17 cellular contexts compared by ENCODE assay signal in the genomic region with DNA sequence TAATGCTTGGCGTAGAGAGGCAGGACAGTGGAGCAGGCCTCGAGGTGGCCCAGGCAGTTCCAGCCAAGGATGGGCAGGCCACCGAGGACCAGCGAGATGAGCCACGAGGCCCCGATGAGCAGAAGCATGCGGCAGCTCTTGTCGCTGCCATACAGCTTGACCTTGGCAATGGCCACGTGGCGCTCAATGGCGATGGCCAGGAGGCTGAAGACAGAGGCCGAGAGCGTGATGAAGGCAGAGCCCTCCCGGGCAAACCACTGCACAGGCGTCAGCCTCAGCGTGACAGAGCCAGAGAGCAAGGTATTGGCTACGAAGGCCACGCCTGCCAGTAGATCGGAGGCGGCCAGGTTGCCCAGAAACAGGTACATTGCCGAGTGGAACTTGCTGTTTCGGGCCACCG. TPM values are rescaled to one million over a fixed set of nuclear protein-coding genes. Genes with fewer than 3 reads are reported as not detected.
DNase-seq lines count a peak whose midpoint lies in the region; ATAC-seq, FAIRE-seq and TF ChIP-seq lines count a peak whose summit lies in the region.
"Had no signal": no experiment of that assay in that cellular context is flagged by ENCODE, and none has a peak within 500 bp of the region (broad histone marks: within the 10 kb centered on the region; RNA-seq: fewer than 3 reads in every experiment).

No MANE protein-coding gene starts in this region.

- no peak for TF ChIP-seq EP300 in GM12878 (IDR thresholded peaks at IDR 0.05; ENCODE audit: borderline replicate concordance in 1 of 2, control insufficient read depth in 1 of 2, low read depth in 2 of 2, low read length in 2 of 2)

- H3K79me2 ChIP-seq in KMS-11 (ENCODE audit: insufficient read depth, low read depth) (peaks cover 42% of the 10 kb centered on the region), GM12878 (ENCODE audit: control insufficient read depth, insufficient read depth, low read length) (peaks cover 49% of the 10 kb centered on the region)

- H4K8ac ChIP-seq in neuronal stem cell (ENCODE audit: low read depth, low read length): no peak overlapping the region

- peak overlapping the region; percentile 17 for H3K23ac ChIP-seq in neuronal stem cell (ENCODE audit: low read depth, low read length, poor library complexity)

- in situ Hi-C loops in GM12878 (cut with MboI): no loop called here

- FAIRE-seq in GM12878 (lab: Jason Lieb, UNC): no peak
- FAIRE-seq: D721Med had no signal

- H2BK12ac ChIP-seq in neuronal stem cell (ENCODE audit: low read length): peak overlapping the region; percentile 95

- DNase-seq in right cardiac atrium: peak in 2 of 3 donors; percentile 24 to 64
- DNase-seq in heart left ventricle: no peak
- no peak for DNase-seq in GM12878 (ENCODE audit: low read depth, low spot score)
- DNase-seq in neuronal stem cell (ENCODE audit: low spot score): no peak
- no peak for DNase-seq in tibial artery
- no peak for DNase-seq in SIG-M5 treated with dmso at 0.1 percent for 504 hours (lab: John Stamatoyannopoulos, UW; ENCODE audit: unreplicated experiment)
- DNase-seq: CD8-positive, alpha-beta T cell; COR-L47; DMS153; DMS79 treated with DMSO at 0.1 percent for 48 hours; GDM1; H7 had no signal

- H3K18ac ChIP-seq in neuronal stem cell (ENCODE audit: low read length): peak overlapping the region; percentile 33

- BruUV-seq in GM12878 (replicated peaks; lab: Mats Ljungman, UMichigan): no TSS peak

- no peaks in the 10 kb centered on the region for H3K27me3 ChIP-seq in right cardiac atrium (ENCODE audit: control insufficient read depth, insufficient read depth)
- H3K27me3 ChIP-seq in heart left ventricle: no peaks in the 10 kb centered on the region
- H3K27me3 ChIP-seq in KMS-11 (ENCODE audit: insufficient read depth, low read depth): no peaks in the 10 kb centered on the region
- no peaks in the 10 kb centered on the region for H3K27me3 ChIP-seq in GM12878 (replicated peaks in 1 of 2; ENCODE audit: control insufficient read depth in 2 of 2, insufficient read depth in 2 of 2, low read length in 1 of 2)
- no peaks in the 10 kb centered on the region for H3K27me3 ChIP-seq in neuronal stem cell (ENCODE audit: control insufficient read depth in 3 of 3, insufficient read depth in 3 of 3, low read depth in 1 of 3, low read length in 3 of 3)
- no peaks in the 10 kb centered on the region for H3K27me3 ChIP-seq in tibial artery

- H3K9ac ChIP-seq in KMS-11 (no peak overlapping the region), GM12878 (ENCODE audit: control insufficient read depth, insufficient read depth, low read length) (no peak overlapping the region), neuronal stem cell (ENCODE audit: low read depth, low read length, poor library complexity) (no peak overlapping the region)

- H3K4me2 ChIP-seq in KMS-11 (no peak overlapping the region), GM12878 (ENCODE audit: control insufficient read depth, insufficient read depth) (no peak overlapping the region), neuronal stem cell (ENCODE audit: insufficient read depth, low read length, poor library complexity, severe bottlenecking) (no peak overlapping the region)
- H3K4me2 ChIP-seq: GM23338 had no signal

- H2AFZ ChIP-seq in KMS-11 (ENCODE audit: low read depth) (no peak overlapping the region), GM12878 (ENCODE audit: control insufficient read depth, low read depth, low read length) (no peak overlapping the region), neuronal stem cell (ENCODE audit: low read length) (no peak overlapping the region)
- H2AFZ ChIP-seq: GM23338 had no signal

- SMC1A ChIA-PET in GM12878 (lab: Charles Lee; ENCODE audit: uncharacterized antibody, unreplicated experiment): interaction anchor here (8.8 kb wide), 1 partner anchor 26 kb away, joined by 78 read pairs; no protein-coding TSS in a partner anchor

- ATAC-seq in right cardiac atrium (no peak), heart left ventricle (no peak), GM12878 (no peak), GM19455 (IDR thresholded peaks at IDR 0.05; ENCODE audit: unreplicated experiment) (no peak)
- ATAC-seq: CD8-positive, alpha-beta T cell; GM23338 had no signal

- CTCF ChIA-PET in GM12878 (lab: Yijun Ruan, JAX): no interaction called here

- no peak overlapping the region for H2BK120ac ChIP-seq in neuronal stem cell (ENCODE audit: low read depth, low read length)

- peaks cover 14% of the 10 kb centered on the region for H3K79me1 ChIP-seq in neuronal stem cell (ENCODE audit: low read depth, low read length)

- no peak overlapping the region for H3K14ac ChIP-seq in neuronal stem cell (ENCODE audit: low read length)

- no peak overlapping the region for H2BK5ac ChIP-seq in neuronal stem cell (ENCODE audit: low read length)

- no peak for TF ChIP-seq RAD21 in GM12878 (IDR thresholded peaks at IDR 0.05; ENCODE audit: insufficient read depth, low read depth, low read length)

- TF ChIP-seq POLR2A in heart left ventricle (IDR thresholded peaks at IDR 0.05) (no peak), GM12878 (IDR thresholded peaks at IDR 0.05; ENCODE audit: low read depth, low read length) (no peak)

- H3K36me3 ChIP-seq in heart left ventricle (peaks cover 0 to 25% (median 11%) of the 10 kb centered on the region in 9 donors), KMS-11 (ENCODE audit: insufficient read depth) (no peaks in the 10 kb centered on the region), GM12878 (ENCODE audit: control insufficient read depth in 2 of 2, insufficient read depth in 2 of 2, low read length in 1 of 2) (peaks cover 9 to 11% of the 10 kb centered on the region in 2 experiments; a peak in 3 of 4 replicates), neuronal stem cell (replicated peaks in 1 of 2; ENCODE audit: control insufficient read depth in 2 of 2, insufficient read depth in 2 of 2, low read length in 2 of 2) (peaks cover 15 to 27% of the 10 kb centered on the region in 2 donors), tibial artery (peaks cover 0 to 27% (median 9%) of the 10 kb centered on the region in 3 donors)

- no peak overlapping the region for H2BK15ac ChIP-seq in neuronal stem cell (ENCODE audit: low read length)

- H3K4me3 ChIP-seq in right cardiac atrium (ENCODE audit: low read length) (no peak overlapping the region), heart left ventricle (no peak overlapping the region), KMS-11 (IDR thresholded peaks at IDR 0.05; ENCODE audit: insufficient read depth, low read depth, low read length) (no peak overlapping the region), GM12878 (no peak overlapping the region), neuronal stem cell (ENCODE audit: low read length in 2 of 2) (no peak overlapping the region), tibial artery (no peak overlapping the region)
- H3K4me3 ChIP-seq: GM23338 had no signal

- RAD21 ChIA-PET in GM12878 (lab: Charles Lee; ENCODE audit: unreplicated experiment): no interaction called here

- H3K27ac ChIP-seq in right cardiac atrium (ENCODE audit: low read length) (no peak overlapping the region), heart left ventricle (no peak overlapping the region), KMS-11 (peak overlapping the region; percentile 97; the same call in 1 of the 2 replicates), GM12878 (ENCODE audit: control insufficient read depth, insufficient read depth) (no peak overlapping the region), neuronal stem cell (replicated peaks; ENCODE audit: low read length) (no peak overlapping the region), tibial artery (no peak overlapping the region)
- H3K27ac ChIP-seq: 22Rv1 had no signal

- H3K4ac ChIP-seq in neuronal stem cell (ENCODE audit: low read length): peak overlapping the region; percentile 69

- H3K4me1 ChIP-seq in right cardiac atrium (ENCODE audit: control insufficient read depth, insufficient read depth, low read length) (peaks cover 3% of the 10 kb centered on the region), heart left ventricle (peaks cover 0 to 41% (median 21%) of the 10 kb centered on the region in 12 donors), KMS-11 (ENCODE audit: low read depth, poor library complexity, severe bottlenecking) (peaks cover 81% of the 10 kb centered on the region), GM12878 (ENCODE audit: control insufficient read depth, insufficient read depth, low read length) (peaks cover 50% of the 10 kb centered on the region), neuronal stem cell (ENCODE audit: control insufficient read depth in 2 of 2, insufficient read depth in 1 of 2, low read depth in 1 of 2, low read length in 2 of 2) (peaks cover 9% of the 10 kb centered on the region in 2 donors), tibial artery (peaks cover 0 to 12% (median under 1%) of the 10 kb centered on the region in 4 donors)

- H3K9me3 ChIP-seq in right cardiac atrium (ENCODE audit: control insufficient read depth, low read length): no peaks in the 10 kb centered on the region
- H3K9me3 ChIP-seq in heart left ventricle: no peaks in the 10 kb centered on the region
- H3K9me3 ChIP-seq in GM12878 (replicated peaks; ENCODE audit: control insufficient read depth, insufficient read depth, low read length): no peaks in the 10 kb centered on the region; the same call in 2 of the 3 replicates
- no peaks in the 10 kb centered on the region for H3K9me3 ChIP-seq in neuronal stem cell (replicated peaks in 1 of 2; ENCODE audit: control insufficient read depth in 2 of 2, insufficient read depth in 1 of 2, low read depth in 1 of 2, low read length in 2 of 2)
- no peaks in the 10 kb centered on the region for H3K9me3 ChIP-seq in tibial artery

- no peaks in the 10 kb centered on the region for H4K20me1 ChIP-seq in KMS-11 (ENCODE audit: insufficient read depth)
- no peaks in the 10 kb centered on the region for H4K20me1 ChIP-seq in GM12878 (ENCODE audit: control insufficient read depth, insufficient read depth)

- TF ChIP-seq CTCF in heart left ventricle (IDR thresholded peaks at IDR 0.05): no peak
- TF ChIP-seq CTCF in KMS-11 (conservative IDR thresholded peaks at IDR 0.05; ENCODE audit: low read depth, low read length): no peak
- no peak for TF ChIP-seq CTCF in GM12878 (IDR thresholded peaks at IDR 0.05 in 2 of 3, conservative IDR thresholded peaks at IDR 0.05 in 1 of 3; ENCODE audit: control insufficient read depth in 2 of 3, extremely low read depth in 1 of 3, insufficient read depth in 1 of 3, low read depth in 3 of 3, low read length in 3 of 3)
- no peak for TF ChIP-seq CTCF in tibial artery (IDR thresholded peaks at IDR 0.05)

- no peak overlapping the region for H2AK5ac ChIP-seq in neuronal stem cell (ENCODE audit: low read depth, low read length)

- WGBS in right cardiac atrium: 96% methylated on average over 23 of the region's 23 CpGs
- 95 to 99% (median 96%) methylated on average over 13 to 23 of the region's 23 CpGs for WGBS in heart left ventricle, 4 donors
- 95% methylated on average over 21 of the region's 23 CpGs for WGBS in GM12878 (ENCODE audit: insufficient coverage, insufficient replicate concordance, low lambda C conversion rate, missing lambda C conversion rate)
- no CpG with 5 or more reads among the region's 23 CpGs for WGBS in neuronal stem cell (ENCODE audit: extremely low coverage in 2 of 2, insufficient read length in 2 of 2, insufficient replicate concordance in 1 of 2), 2 donors

- H4K91ac ChIP-seq in neuronal stem cell (ENCODE audit: low read depth, low read length, poor library complexity): no peak overlapping the region

- POLR2A ChIA-PET in GM12878 (lab: Charles Lee): interaction anchor here (0.5 to 1.1 kb wide), 3 partner anchors 22 to 151 kb away, joined by 3 to 4 read pairs (median 3); no protein-coding TSS in a partner anchor

- intact Hi-C loops in right cardiac atrium (cut with DNase I) (no loop called here), heart left ventricle (cut with DNase I) (no loop called here), GM12878 (cut with micrococcal nuclease; ENCODE audit: unreplicated experiment) (no loop called here), tibial artery (cut with DNase I; ENCODE audit: low total_unique reads) (no loop called here)

RNA-seq across cellular contexts. Expression of gene S1PR2, which starts 6.8 kb away (rescaled TPM):
- 10 to 100 TPM in 2 of 4 donors, 1 to 10 TPM in 2; 4.7 to 18.8 (median 9.5) TPM for total RNA-seq in right cardiac atrium
- 3.5 TPM for polyA plus RNA-seq in right cardiac atrium
- total RNA-seq in heart left ventricle: 10 to 100 TPM in 1 of 9 donors, 1 to 10 TPM in 8; 1.7 to 14.2 (median 4.4) TPM
- polyA plus RNA-seq in heart left ventricle: 1 to 10 TPM; 1.0 to 4.3 TPM
- 47.7 and 53.8 TPM in 2 replicates for total RNA-seq in GM12878 (2013; cell fraction: nucleolus; rRNA removed)
- 13.0 and 13.3 TPM in 2 replicates for total RNA-seq in GM12878 (2014; rRNA removed)
- total RNA-seq in GM12878 (2014; rRNA removed; fragmentation: Illumina TruSeq; extraction: Trizol): 9.3 and 9.8 TPM in 2 replicates
- 19.1 and 19.6 TPM in 2 replicates for total RNA-seq in GM12878 (2021)
- 8.8 TPM for polyA plus RNA-seq in GM12878 (2011; ENCODE audit: low read depth)
- 14.4 and 26.8 TPM in 2 replicates for polyA plus RNA-seq in GM12878 (2011; rRNA removed)
- 39.3 and 44.0 TPM in 2 replicates for polyA plus RNA-seq in GM12878 (2011; cell fraction: cytosol; rRNA removed)
- polyA plus RNA-seq in GM12878 (2011; cell fraction: nucleus; rRNA removed): 20.3 and 21.5 TPM in 2 replicates
- 12.5 and 18.2 TPM in 2 replicates for polyA plus RNA-seq in GM12878 (2012)
- polyA plus RNA-seq in GM12878 (2014; fragmentation: Illumina TruSeq; extraction: Trizol): 6.3 and 7.1 TPM in 2 replicates
- 1 to 10 TPM; 4.9 to 9.6 TPM for polyA plus RNA-seq in GM12878 (2014; fragmentation: Nextera tagmentation; extraction: Ambion mirVana)
- polyA plus RNA-seq in GM12878 (2014; rRNA removed): 9.9 and 10.9 TPM in 2 replicates
- polyA plus RNA-seq in GM12878 (2016; fragmentation: Nextera tagmentation; extraction: Ambion mirVana): 10 to 100 TPM; 18.6 to 20.6 TPM
- 79.8 and 118 TPM in 2 replicates for polyA minus RNA-seq in GM12878 (2011; rRNA and poly(A)+ RNA removed)
- polyA minus RNA-seq in GM12878 (2011; cell fraction: cytosol; rRNA and poly(A)+ RNA removed): 38.6 and 43.2 TPM in 2 replicates
- polyA minus RNA-seq in GM12878 (2011; cell fraction: nucleus; rRNA and poly(A)+ RNA removed): 11.7 and 20.7 TPM in 2 replicates
- polyA plus RNA-seq in neuronal stem cell (2013, experiment 1 of 2): 14.4 TPM
- polyA plus RNA-seq in neuronal stem cell (2013, experiment 2 of 2): 15.0 TPM

RNA-seq across cellular contexts. Expression of gene MRPL4, which starts 27.7 kb away (rescaled TPM):
- total RNA-seq in right cardiac atrium (10 to 100 TPM; 54.1 to 65.4 (median 60.5) TPM), heart left ventricle (100 to 1,000 TPM in 2 of 9 donors, 10 to 100 TPM in 7; 53.7 to 110 (median 68.2) TPM), GM12878 (2014; rRNA removed) (196 and 221 TPM in 2 replicates), GM12878 (2014; rRNA removed; fragmentation: Illumina TruSeq; extraction: Trizol) (36.4 and 44.4 TPM in 2 replicates), GM12878 (2021) (162 and 169 TPM in 2 replicates)
- polyA plus RNA-seq in right cardiac atrium (66.6 TPM), heart left ventricle (100 to 1,000 TPM in 1 of 2 donors, 10 to 100 TPM in 1; 37.7 to 123 TPM), GM12878 (2011; rRNA removed) (16.6 and 56.2 TPM in 2 replicates), GM12878 (2014; fragmentation: Illumina TruSeq; extraction: Trizol) (9.5 and 44.4 TPM in 2 replicates), GM12878 (2014; fragmentation: Nextera tagmentation; extraction: Ambion mirVana) (1 to 10 TPM in 1 of 2 experiments, under 1 TPM in 1; 0.79 to 5.8 TPM), GM12878 (2014; rRNA removed) (174 and 217 TPM in 2 replicates), GM12878 (2016; fragmentation: Nextera tagmentation; extraction: Ambion mirVana) (100 to 1,000 TPM; 183 to 186 TPM)
- total RNA-seq in GM12878 (2013; cell fraction: nucleolus; rRNA removed): 37.1 and 41.1 TPM in 2 replicates
- polyA plus RNA-seq in GM12878 (2011; ENCODE audit: low read depth): 22.8 TPM
- polyA plus RNA-seq in GM12878 (2011; cell fraction: cytosol; rRNA removed): 127 and 134 TPM in 2 replicates
- polyA plus RNA-seq in GM12878 (2011; cell fraction: nucleus; rRNA removed): 148 and 198 TPM in 2 replicates
- 88.5 and 90.8 TPM in 2 replicates for polyA plus RNA-seq in GM12878 (2012)
- polyA minus RNA-seq in GM12878 (2011; rRNA and poly(A)+ RNA removed): 19.6 and 29.7 TPM in 2 replicates
- polyA minus RNA-seq in GM12878 (2011; cell fraction: cytosol; rRNA and poly(A)+ RNA removed): 24.2 and 28.3 TPM in 2 replicates
- polyA minus RNA-seq in GM12878 (2011; cell fraction: nucleus; rRNA and poly(A)+ RNA removed): 20.2 and 32.4 TPM in 2 replicates
- 37.7 TPM for polyA plus RNA-seq in neuronal stem cell (2013, experiment 1 of 2)
- polyA plus RNA-seq in neuronal stem cell (2013, experiment 2 of 2): 37.5 TPM

RNA-seq across cellular contexts. Expression of gene DNMT1, which starts 29.6 kb away (rescaled TPM):
- 10 to 100 TPM; 21.0 to 37.2 (median 30.3) TPM for total RNA-seq in right cardiac atrium
- polyA plus RNA-seq in right cardiac atrium: 19.3 TPM
- total RNA-seq in heart left ventricle: 10 to 100 TPM; 16.1 to 61.6 (median 25.8) TPM
- 10 to 100 TPM; 17.3 to 23.5 TPM for polyA plus RNA-seq in heart left ventricle
- total RNA-seq in GM12878 (2013; cell fraction: nucleolus; rRNA removed): 263 and 295 TPM in 2 replicates
- 87.7 and 114 TPM in 2 replicates for total RNA-seq in GM12878 (2014; rRNA removed)
- 67.2 and 70.0 TPM in 2 replicates for total RNA-seq in GM12878 (2014; rRNA removed; fragmentation: Illumina TruSeq; extraction: Trizol)
- 221 and 238 TPM in 2 replicates for total RNA-seq in GM12878 (2021)
- polyA plus RNA-seq in GM12878 (2011; ENCODE audit: low read depth): 71.5 TPM
- polyA plus RNA-seq in GM12878 (2011; rRNA removed): 100 and 130 TPM in 2 replicates
- polyA plus RNA-seq in GM12878 (2011; cell fraction: cytosol; rRNA removed): 75.3 and 81.4 TPM in 2 replicates
- polyA plus RNA-seq in GM12878 (2011; cell fraction: nucleus; rRNA removed): 356 and 514 TPM in 2 replicates
- polyA plus RNA-seq in GM12878 (2012): 113 and 151 TPM in 2 replicates
- polyA plus RNA-seq in GM12878 (2014; fragmentation: Illumina TruSeq; extraction: Trizol): 132 and 137 TPM in 2 replicates
- 100 to 1,000 TPM; 128 to 149 TPM for polyA plus RNA-seq in GM12878 (2014; fragmentation: Nextera tagmentation; extraction: Ambion mirVana)
- 107 and 126 TPM in 2 replicates for polyA plus RNA-seq in GM12878 (2014; rRNA removed)
- 100 to 1,000 TPM; 280 to 290 TPM for polyA plus RNA-seq in GM12878 (2016; fragmentation: Nextera tagmentation; extraction: Ambion mirVana)
- polyA minus RNA-seq in GM12878 (2011; rRNA and poly(A)+ RNA removed): 105 and 125 TPM in 2 replicates
- polyA minus RNA-seq in GM12878 (2011; cell fraction: cytosol; rRNA and poly(A)+ RNA removed): 67.9 and 73.8 TPM in 2 replicates
- polyA minus RNA-seq in GM12878 (2011; cell fraction: nucleus; rRNA and poly(A)+ RNA removed): 91.4 and 160 TPM in 2 replicates
- 94.9 TPM for polyA plus RNA-seq in neuronal stem cell (2013, experiment 1 of 2)
- 102 TPM for polyA plus RNA-seq in neuronal stem cell (2013, experiment 2 of 2)

RNA-seq across cellular contexts. Expression of gene ICAM1, which starts 46.6 kb away (rescaled TPM):
- total RNA-seq in right cardiac atrium (10 to 100 TPM in 2 of 4 donors, 1 to 10 TPM in 2; 8.4 to 14.5 (median 9.9) TPM), heart left ventricle (10 to 100 TPM in 5 of 9 donors, 1 to 10 TPM in 4; 6.0 to 87.6 (median 10.9) TPM), GM12878 (2014; rRNA removed) (72.9 and 77.7 TPM in 2 replicates), GM12878 (2014; rRNA removed; fragmentation: Illumina TruSeq; extraction: Trizol) (49.4 and 52.6 TPM in 2 replicates), GM12878 (2021) (69.7 and 71.0 TPM in 2 replicates)
- polyA plus RNA-seq in right cardiac atrium (9.8 TPM), heart left ventricle (1 to 10 TPM; 6.1 to 9.7 TPM), GM12878 (2011; rRNA removed) (46.8 and 115 TPM in 2 replicates), GM12878 (2014; fragmentation: Illumina TruSeq; extraction: Trizol) (61.9 and 67.8 TPM in 2 replicates), GM12878 (2014; fragmentation: Nextera tagmentation; extraction: Ambion mirVana) (10 to 100 TPM in 1 of 2 experiments, 1 to 10 TPM in 1; 7.6 to 14.8 TPM), GM12878 (2014; rRNA removed) (67.9 and 74.4 TPM in 2 replicates), GM12878 (2016; fragmentation: Nextera tagmentation; extraction: Ambion mirVana) (10 to 100 TPM; 35.0 to 41.9 TPM)
- total RNA-seq in GM12878 (2013; cell fraction: nucleolus; rRNA removed): 288 and 334 TPM in 2 replicates
- polyA plus RNA-seq in GM12878 (2011; ENCODE audit: low read depth): 37.5 TPM
- 121 and 131 TPM in 2 replicates for polyA plus RNA-seq in GM12878 (2011; cell fraction: cytosol; rRNA removed)
- polyA plus RNA-seq in GM12878 (2011; cell fraction: nucleus; rRNA removed): 126 and 136 TPM in 2 replicates
- polyA plus RNA-seq in GM12878 (2012): 53.2 and 69.6 TPM in 2 replicates
- 120 and 140 TPM in 2 replicates for polyA minus RNA-seq in GM12878 (2011; rRNA and poly(A)+ RNA removed)
- polyA minus RNA-seq in GM12878 (2011; cell fraction: cytosol; rRNA and poly(A)+ RNA removed): 62.1 and 69.0 TPM in 2 replicates
- 62.3 and 89.7 TPM in 2 replicates for polyA minus RNA-seq in GM12878 (2011; cell fraction: nucleus; rRNA and poly(A)+ RNA removed)
- polyA plus RNA-seq in neuronal stem cell (2013, experiment 1 of 2): 0.53 TPM
- 0.43 TPM for polyA plus RNA-seq in neuronal stem cell (2013, experiment 2 of 2)

Comparison
In these comparisons a context has a peak if more than half of its experiments do, and no peak if none do; other contexts are left out.
1. DNase-seq: peak in right cardiac atrium (2 of 3); none in heart left ventricle (0 of 5), GM12878 (single experiment), neuronal stem cell (single experiment), tibial artery (0 of 2) and SIG-M5 treated with dmso at 0.1 percent for 504 hours (single experiment).